ENCODE assay signal across 25 cellular contexts in the genomic region with DNA sequence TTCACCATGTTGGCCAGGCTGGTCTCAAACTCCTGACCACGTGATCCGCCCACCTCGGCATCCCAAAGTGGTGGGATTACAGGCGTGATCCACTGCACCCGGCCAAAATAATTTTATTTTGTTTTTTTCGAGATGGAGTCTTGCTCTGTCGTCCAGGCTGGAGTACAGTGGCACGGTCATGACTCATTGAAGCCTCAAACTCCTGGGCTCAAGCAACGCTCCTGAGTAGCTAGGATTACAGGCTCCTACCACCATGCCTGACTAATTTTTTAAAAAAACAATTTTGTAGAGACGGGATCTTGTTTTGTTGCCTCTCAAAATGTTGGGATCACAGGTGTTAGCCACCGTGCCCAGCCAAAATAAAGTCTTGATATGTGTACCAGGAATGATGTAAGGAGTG. TPM values are rescaled to one million over a fixed set of nuclear protein-coding genes. Genes with fewer than 3 reads are reported as not detected.
"Had no signal": no experiment of that assay in that cellular context is flagged by ENCODE, and none has a peak within 500 bp of the region (broad histone marks: within the 10 kb centered on the region; RNA-seq: fewer than 3 reads in every experiment).

No MANE protein-coding gene starts in this region.

- H3K36me3 ChIP-seq: left ventricle myocardium inferior, spleen, upper lobe of left lung had no signal

- DNase-seq: activated CD4-positive, alpha-beta T cell treated with anti-CD3 and anti-CD28 coated beads, Interleukin-2, amount 10 ng/mL, durations not matched to agents 7 days and 5 days; activated CD4-positive, CD25-positive, alpha-beta regulatory T cell treated with anti-CD3 and anti-CD28 coated beads, Interleukin-2, amount 50 U/mL, for 72 hours; activated CD8-positive, alpha-beta memory T cell treated with anti-CD3 and anti-CD28 coated beads, Interleukin-2, amount 10 ng/mL, durations not matched to agents 7 days and 5 days; activated CD8-positive, alpha-beta T cell treated with anti-CD3 and anti-CD28 coated beads for 36 hours; activated gamma-delta T cell treated with Interleukin-2 at 50 U/mL for 16 hours; activated T-cell treated with anti-CD3 and anti-CD28 coated beads for 4 hours; aorta; effector memory CD8-positive, alpha-beta T cell; hippocampal formation; left ventricle myocardium inferior; naive thymus-derived CD8-positive, alpha-beta T cell; spleen; stimulated activated CD4-positive, alpha-beta T cell treated with anti-CD3 and anti-CD28 coated beads, Interleukin-4, amount 100 ng/mL, for 4 hours; stimulated activated naive CD8-positive, alpha-beta T cell treated with anti-CD3 and anti-CD28 coated beads, Interleukin-15, Interleukin-2, amounts not matched to agents 100 U/mL and 50 U/mL, for 24 hours; T1000; upper lobe of left lung had no signal

- H3K4me3 ChIP-seq: left ventricle myocardium inferior, spleen, upper lobe of left lung had no signal

- FAIRE-seq: colon, endothelial cell of umbilical vein, frontal cortex had no signal

- H3K27ac ChIP-seq: left ventricle myocardium inferior, spleen, upper lobe of left lung had no signal

- H3K9me3 ChIP-seq: left ventricle myocardium inferior, spleen, upper lobe of left lung had no signal

- ATAC-seq: activated CD8-positive, alpha-beta memory T cell treated with anti-CD3 and anti-CD28 coated beads, Interleukin-2, amount 10 ng/mL, durations not matched to agents 7 days and 5 days; activated CD8-positive, alpha-beta T cell treated with anti-CD3 and anti-CD28 coated beads for 36 hours; effector memory CD8-positive, alpha-beta T cell; esophagus mucosa; naive thymus-derived CD8-positive, alpha-beta T cell; stimulated activated naive CD8-positive, alpha-beta T cell treated with anti-CD3 and anti-CD28 coated beads, Interleukin-15, Interleukin-2, amounts not matched to agents 100 U/mL and 50 U/mL, for 24 hours had no signal

RNA-seq across cellular contexts. Expression of a gene that starts 2.4 kb away (rescaled TPM):
- total RNA-seq: activated CD4-positive, alpha-beta T cell treated with anti-CD3 and anti-CD28 coated beads, Interleukin-2, amount 10 ng/mL, durations not matched to agents 7 days and 5 days; activated CD8-positive, alpha-beta memory T cell treated with anti-CD3 and anti-CD28 coated beads, Interleukin-2, amount 10 ng/mL, durations not matched to agents 7 days and 5 days; activated CD8-positive, alpha-beta T cell treated with anti-CD3 and anti-CD28 coated beads for 36 hours; activated T-helper 1 cell treated with anti-CD3 and anti-CD28 coated beads, Interleukin-12 subunit alpha, Interleukin-12 subunit beta, Interleukin-2, Interleukin-4 antibody, amounts not matched to agents 30 ng/mL and 10 ng/mL and 1 ng/mL, durations not matched to agents 14 hours and 24 hours and 36 hours; endothelial cell of umbilical vein; frontal cortex; left ventricle myocardium inferior; lung microvascular endothelial cell; mesothelial cell of epicardium; naive thymus-derived CD8-positive, alpha-beta T cell; osteoblast; spleen; T-helper 1 cell treated with Interleukin-12 subunit alpha and Interleukin-12 subunit beta and Interleukin-4 antibody, amounts not matched to agents 30 ng/mL and 1 ng/mL, for 36 hours had no signal
- polyA plus RNA-seq: endothelial cell of umbilical vein; naive thymus-derived CD8-positive, alpha-beta T cell had no signal
